ENCODE assay signal across 10 cellular contexts in the genomic region with DNA sequence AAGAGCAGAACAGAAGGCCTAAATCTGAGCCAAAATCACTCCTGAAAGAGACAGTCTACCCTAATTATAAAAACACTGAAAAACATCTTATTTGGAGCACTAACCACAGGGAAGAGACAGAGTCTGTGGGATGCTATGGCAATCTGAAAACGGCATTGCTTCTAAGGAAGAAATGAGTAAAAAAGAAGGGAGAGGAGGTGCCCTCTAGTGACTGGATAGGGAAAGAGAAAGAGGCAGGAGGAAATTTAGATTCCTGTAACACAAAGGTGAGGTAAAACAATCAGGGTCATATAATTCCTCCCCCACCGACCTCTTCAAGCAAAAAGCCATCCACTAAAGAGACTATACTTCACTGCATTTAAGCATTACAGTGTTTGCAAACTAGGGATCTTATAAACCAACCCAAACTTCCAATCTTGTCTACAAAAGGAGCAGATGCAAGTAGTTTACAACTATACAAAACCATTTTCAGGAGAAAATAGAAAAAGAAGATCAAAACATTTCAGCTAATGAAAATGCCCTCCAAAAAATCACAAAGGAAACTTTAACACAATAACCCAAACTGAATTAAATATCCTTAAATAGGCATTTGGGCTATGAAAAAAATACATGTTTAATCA.
DNase-seq lines count a peak whose midpoint lies in the region; ATAC-seq and TF ChIP-seq lines count a peak whose summit lies in the region.
"Had no signal": no experiment of that assay in that cellular context is flagged by ENCODE, and none has a peak within 500 bp of the region (broad histone marks: within the 10 kb centered on the region; RNA-seq: fewer than 3 reads in every experiment).

No MANE protein-coding gene starts in this region.

- H3K36me3 ChIP-seq in brain microvascular endothelial cell (replicated peaks): no peaks in the 10 kb centered on the region
- H3K36me3 ChIP-seq in parathyroid adenoma (ENCODE audit: control insufficient read depth, insufficient read depth, low read length): no peaks in the 10 kb centered on the region

- H3K4me1 Mint-ChIP-seq in activated naive CD8-positive, alpha-beta T cell treated with anti-CD3 and anti-CD28 coated beads, Interleukin-2, amount 50 U/mL, for 24 hours: peaks cover 3% of the 10 kb centered on the region

- H3K36me3 Mint-ChIP-seq in activated naive CD8-positive, alpha-beta T cell treated with anti-CD3 and anti-CD28 coated beads, Interleukin-2, amount 50 U/mL, for 24 hours (ENCODE audit: low read depth): peaks cover 37% of the 10 kb centered on the region

- no peaks in the 10 kb centered on the region for H3K27me3 Mint-ChIP-seq in activated naive CD8-positive, alpha-beta T cell treated with anti-CD3 and anti-CD28 coated beads, Interleukin-2, amount 50 U/mL, for 24 hours
- H3K27me3 Mint-ChIP-seq: IgD-negative memory B cell had no signal

- TF ChIP-seq CTCF in brain microvascular endothelial cell (IDR thresholded peaks at IDR 0.05; ENCODE audit: low read depth, low read length, missing control alignments): peak; percentile 69
- TF ChIP-seq CTCF in parathyroid adenoma (IDR thresholded peaks at IDR 0.05): peak; percentile 14

- H3K9me3 ChIP-seq in parathyroid adenoma (ENCODE audit: control insufficient read depth, low read length): peaks cover 4% of the 10 kb centered on the region

- no peaks in the 10 kb centered on the region for H3K4me1 ChIP-seq in parathyroid adenoma

- no peak overlapping the region for H2AFZ ChIP-seq in parathyroid adenoma

- in situ Hi-C loops in brain microvascular endothelial cell (cut with HindIII; ENCODE audit: low pct_ligation_motif_present, low sequenced_read_pairs): no loop called here

- H3K79me2 ChIP-seq in parathyroid adenoma: no peaks in the 10 kb centered on the region

- no peak overlapping the region for H3K9ac ChIP-seq in parathyroid adenoma
- H3K9ac ChIP-seq: BLaER1 had no signal

- no peaks in the 10 kb centered on the region for H3K27me3 ChIP-seq in brain microvascular endothelial cell (replicated peaks)
- H3K27me3 ChIP-seq in parathyroid adenoma (ENCODE audit: control insufficient read depth, insufficient read depth, low read length): no peaks in the 10 kb centered on the region
- H3K27me3 ChIP-seq: BLaER1 had no signal

- peak; percentile 48 for DNase-seq in DMS53 (lab: John Stamatoyannopoulos, UW)
- no peak for DNase-seq in DMS53 treated with DMSO at 0.1 percent for 48 hours (lab: John Stamatoyannopoulos, UW; ENCODE audit: unreplicated experiment)
- peak; percentile 39 for DNase-seq in NCI-H146 treated with DMSO at 0.1 percent for 48 hours (lab: John Stamatoyannopoulos, UW; ENCODE audit: unreplicated experiment)
- DNase-seq in brain microvascular endothelial cell: peak; percentile 13
- DNase-seq in NCI-H1092 (lab: John Stamatoyannopoulos, UW): no peak
- DNase-seq in activated naive CD8-positive, alpha-beta T cell treated with anti-CD3 and anti-CD28 coated beads, Interleukin-2, amount 50 U/mL, for 24 hours: no peak
- no peak for DNase-seq in NCI-H2227 (lab: John Stamatoyannopoulos, UW; ENCODE audit: unreplicated experiment)

- H3K27ac ChIP-seq in brain microvascular endothelial cell: no peak overlapping the region
- no peak overlapping the region for H3K27ac ChIP-seq in parathyroid adenoma
- H3K27ac ChIP-seq: BLaER1 had no signal

- no peak overlapping the region for H3K27ac Mint-ChIP-seq in activated naive CD8-positive, alpha-beta T cell treated with anti-CD3 and anti-CD28 coated beads, Interleukin-2, amount 50 U/mL, for 24 hours
- H3K27ac Mint-ChIP-seq: IgD-negative memory B cell had no signal

- no peak overlapping the region for H3K4me2 ChIP-seq in parathyroid adenoma (ENCODE audit: low read length)
- H3K4me2 ChIP-seq: BLaER1 had no signal

- ATAC-seq in activated naive CD8-positive, alpha-beta T cell treated with anti-CD3 and anti-CD28 coated beads, Interleukin-2, amount 50 U/mL, for 24 hours: no peak

- peaks cover 8% of the 10 kb centered on the region for H3K9me3 Mint-ChIP-seq in activated naive CD8-positive, alpha-beta T cell treated with anti-CD3 and anti-CD28 coated beads, Interleukin-2, amount 50 U/mL, for 24 hours

- no peak overlapping the region for H3K4me3 ChIP-seq in brain microvascular endothelial cell (ENCODE audit: low read depth, low read length)
- no peak overlapping the region for H3K4me3 ChIP-seq in parathyroid adenoma (ENCODE audit: low read depth, low read length)
- H3K4me3 ChIP-seq: BLaER1 had no signal

- no peak overlapping the region for H3K4me3 Mint-ChIP-seq in activated naive CD8-positive, alpha-beta T cell treated with anti-CD3 and anti-CD28 coated beads, Interleukin-2, amount 50 U/mL, for 24 hours
- H3K4me3 Mint-ChIP-seq: IgD-negative memory B cell had no signal

Comparison
In these comparisons a context has a peak if more than half of its experiments do, and no peak if none do; other contexts are left out.
1. DNase-seq: peak in DMS53 (single experiment), NCI-H146 treated with DMSO at 0.1 percent for 48 hours (single experiment) and brain microvascular endothelial cell (single experiment); none in DMS53 treated with DMSO at 0.1 percent for 48 hours (single experiment), NCI-H1092 (single experiment), activated naive CD8-positive, alpha-beta T cell treated with anti-CD3 and anti-CD28 coated beads, Interleukin-2, amount 50 U/mL, for 24 hours (single experiment) and NCI-H2227 (single experiment).